Comparison of ENCODE assay signal across 16 cellular contexts in genomic region chr15:101635944-101636727, GRCh38. TPM values are rescaled to one million over a fixed set of nuclear protein-coding genes. Genes with fewer than 3 reads are reported as not detected.
A peak's percentile ranks its signal among the peaks of the same experiment; 100 is the strongest.
DNase-seq lines count a peak whose midpoint lies in the region; ATAC-seq, FAIRE-seq and TF ChIP-seq lines count a peak whose summit lies in the region.
"Had no signal": no experiment of that assay in that cellular context is flagged by ENCODE, and none has a peak within 500 bp of the region (broad histone marks: within the 10 kb centered on the region; RNA-seq: fewer than 3 reads in every experiment).

No MANE protein-coding gene starts in this region.

- no peak overlapping the region for H3K4me3 Mint-ChIP-seq in T-helper 17 cell
- H3K4me3 Mint-ChIP-seq: CD4-positive, alpha-beta T cell had no signal

- DNase-seq in left ventricle myocardium superior, result no peak
- no peak for DNase-seq in right cardiac atrium
- no peak for DNase-seq in T-helper 17 cell
- DNase-seq in keratinocyte (ENCODE audit: low read depth, low spot score), result no peak
- no peak for DNase-seq in effector CD4-positive, alpha-beta T cell
- DNase-seq: AML-193; CD4-positive, alpha-beta T cell; GOT3; Karpas-422; MM.1S; NCI-H1092 treated with DMSO at 0.1 percent for 48 hours; NCI-H510A treated with DMSO at 0.1 percent for 48 hours; NCI-H82; PC-3 had no signal

- H3K36me3 Mint-ChIP-seq in T-helper 17 cell (ENCODE audit: low read depth), result no peaks in the 10 kb centered on the region

- H3K9me1 ChIP-seq in keratinocyte (ENCODE audit: control insufficient read depth, extremely low read depth, insufficient read depth, low read length), result no peaks in the 10 kb centered on the region

- H3K9ac ChIP-seq in keratinocyte (ENCODE audit: control insufficient read depth, extremely low read depth, insufficient read depth, low read length), result no peak overlapping the region

- H3K4me1 Mint-ChIP-seq in T-helper 17 cell, result peaks cover 4% of the 10 kb centered on the region

- H3K4me1 ChIP-seq in right cardiac atrium (ENCODE audit: control insufficient read depth, insufficient read depth, low read length) (no peaks in the 10 kb centered on the region), keratinocyte (ENCODE audit: control insufficient read depth, extremely low read depth, insufficient read depth, low read length) (peaks cover 16% of the 10 kb centered on the region)

- peak; percentile 44 for FAIRE-seq in keratinocyte (lab: Jason Lieb, UNC)

- H3K36me3 ChIP-seq in keratinocyte (ENCODE audit: control insufficient read depth in 2 of 2, extremely low read depth in 1 of 2, insufficient read depth in 2 of 2, low read length in 2 of 2), result peaks cover 7 to 11% of the 10 kb centered on the region in 2 experiments

- TF ChIP-seq CTCF in keratinocyte (optimal IDR thresholded peaks at IDR 0.05 in 1 of 3, IDR thresholded peaks at IDR 0.05 in 1 of 3, conservative IDR thresholded peaks at IDR 0.05 in 1 of 3; ENCODE audit: extremely low read depth in 1 of 3, insufficient read depth in 2 of 3, low read length in 3 of 3), result no peak

- H3K9me3 ChIP-seq in right cardiac atrium (ENCODE audit: control insufficient read depth, low read length), result no peaks in the 10 kb centered on the region
- H3K9me3 ChIP-seq in T-helper 17 cell (ENCODE audit: control insufficient read depth, low read length, poor library complexity, severe bottlenecking), result no peaks in the 10 kb centered on the region
- no peaks in the 10 kb centered on the region for H3K9me3 ChIP-seq in keratinocyte (ENCODE audit: control insufficient read depth, low read depth, low read length)

- no peaks in the 10 kb centered on the region for H3K27me3 Mint-ChIP-seq in T-helper 17 cell
- H3K27me3 Mint-ChIP-seq: CD4-positive, alpha-beta T cell had no signal

- H3K27ac Mint-ChIP-seq in T-helper 17 cell, result peak overlapping the region; percentile 75

- no peak overlapping the region for H3K4me2 ChIP-seq in keratinocyte (ENCODE audit: control insufficient read depth, extremely low read depth, insufficient read depth, low read depth, low read length)

- H3K27ac ChIP-seq in right cardiac atrium (ENCODE audit: low read length) (no peak overlapping the region), keratinocyte (ENCODE audit: control insufficient read depth, insufficient read depth, low read length) (no peak overlapping the region)

- H3K4me3 ChIP-seq in right cardiac atrium (ENCODE audit: low read length) (no peak overlapping the region), keratinocyte (ENCODE audit: control insufficient read depth in 2 of 3, extremely low read depth in 1 of 3, insufficient read depth in 2 of 3, low read depth in 1 of 3, low read length in 3 of 3) (no peak overlapping the region)

- ATAC-seq in left ventricle myocardium superior, result peak; percentile 63
- ATAC-seq in right cardiac atrium, result no peak
- no peak for ATAC-seq in T-helper 17 cell
- no peak for ATAC-seq in GM19351 (IDR thresholded peaks at IDR 0.05; ENCODE audit: unreplicated experiment)
- no peak for ATAC-seq in HG03457 (IDR thresholded peaks at IDR 0.05; ENCODE audit: unreplicated experiment)
- ATAC-seq: PC-3 had no signal

- no peak overlapping the region for H2AFZ ChIP-seq in keratinocyte (ENCODE audit: control insufficient read depth, low read length)

- intact Hi-C loops in left ventricle myocardium superior (cut with micrococcal nuclease), result no loop called here
- intact Hi-C loops in right cardiac atrium (cut with DNase I), result loop anchor here in 1 of 4 donors (5.0 kb wide), 1 partner anchor 334 kb away; no protein-coding TSS in a partner anchor

- dilution Hi-C loops in keratinocyte (cut with MboI; ENCODE audit: extremely low pct_ligation_motif_present, low sequenced_read_pairs), result no loop called here

- no peaks in the 10 kb centered on the region for H3K79me2 ChIP-seq in keratinocyte (ENCODE audit: control insufficient read depth, insufficient read depth, low read length)

- WGBS in right cardiac atrium, result 81% methylated on average over 7 of the region's 7 CpGs

- H4K20me1 ChIP-seq in keratinocyte (ENCODE audit: control insufficient read depth, extremely low read depth, insufficient read depth, low read length), result no peaks in the 10 kb centered on the region

- H3K27me3 ChIP-seq in right cardiac atrium (ENCODE audit: control insufficient read depth, insufficient read depth) (no peaks in the 10 kb centered on the region), keratinocyte (ENCODE audit: control insufficient read depth, extremely low read depth, insufficient read depth, low read length) (no peaks in the 10 kb centered on the region)

RNA-seq across cellular contexts. Expression of gene TM2D3, which starts 16.0 kb away (rescaled TPM):
- total RNA-seq in left ventricle myocardium superior, result 48.7 TPM
- 10 to 100 TPM; 36.5 to 49.2 (median 42.3) TPM for total RNA-seq in right cardiac atrium
- polyA plus RNA-seq in right cardiac atrium, result 49.7 TPM
- 10 to 100 TPM; 66.0 to 91.0 TPM for total RNA-seq in T-helper 17 cell
- 42.1 to 58.5 TPM (median 56.7 TPM) in 3 replicates for polyA plus RNA-seq in keratinocyte
- polyA plus RNA-seq in keratinocyte (2011; ENCODE audit: low read depth), result 31.9 TPM
- polyA plus RNA-seq in keratinocyte (2011; cell fraction: cytosol; rRNA removed), result 26.1 and 36.2 TPM in 2 replicates
- polyA plus RNA-seq in keratinocyte (2011; cell fraction: nucleus; rRNA removed), result 73.1 and 76.1 TPM in 2 replicates
- 37.5 and 50.5 TPM in 2 replicates for polyA plus RNA-seq in keratinocyte (2012; ENCODE audit: low replicate concordance)
- 9.5 to 36.7 TPM (median 31.8 TPM) in 3 replicates for polyA minus RNA-seq in keratinocyte
- 34.1 TPM for polyA minus RNA-seq in keratinocyte (2011; cell fraction: cytosol; rRNA and poly(A)+ RNA removed)
- polyA minus RNA-seq in keratinocyte (2011; cell fraction: nucleus; rRNA and poly(A)+ RNA removed), result 37.0 and 54.1 TPM in 2 replicates
